ENCODE assay signal across 8 cellular contexts in the genomic region with DNA sequence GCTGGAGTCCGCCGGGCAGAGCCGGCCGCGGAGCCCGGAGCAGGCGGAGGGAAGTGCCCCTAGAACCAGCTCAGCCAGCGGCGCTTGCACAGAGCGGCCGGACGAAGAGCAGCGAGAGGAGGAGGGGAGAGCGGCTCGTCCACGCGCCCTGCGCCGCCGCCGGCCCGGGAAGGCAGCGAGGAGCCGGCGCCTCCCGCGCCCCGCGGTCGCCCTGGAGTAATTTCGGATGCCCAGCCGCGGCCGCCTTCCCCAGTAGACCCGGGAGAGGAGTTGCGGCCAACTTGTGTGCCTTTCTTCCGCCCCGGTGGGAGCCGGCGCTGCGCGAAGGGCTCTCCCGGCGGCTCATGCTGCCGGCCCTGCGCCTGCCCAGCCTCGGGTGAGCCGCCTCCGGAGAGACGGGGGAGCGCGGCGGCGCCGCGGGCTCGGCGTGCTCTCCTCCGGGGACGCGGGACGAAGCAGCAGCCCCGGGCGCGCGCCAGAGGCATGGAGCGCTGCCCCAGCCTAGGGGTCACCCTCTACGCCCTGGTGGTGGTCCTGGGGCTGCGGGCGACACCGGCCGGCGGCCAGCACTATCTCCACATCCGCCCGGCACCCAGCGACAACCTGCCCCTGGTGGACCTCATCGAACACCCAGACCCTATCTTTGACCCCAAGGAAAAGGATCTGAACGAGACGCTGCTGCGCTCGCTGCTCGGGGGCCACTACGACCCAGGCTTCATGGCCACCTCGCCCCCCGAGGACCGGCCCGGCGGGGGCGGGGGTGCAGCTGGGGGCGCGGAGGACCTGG. TPM values are rescaled to one million over a fixed set of nuclear protein-coding genes. Genes with fewer than 3 reads are reported as not detected.
DNase-seq lines count a peak whose midpoint lies in the region; ATAC-seq and TF ChIP-seq lines count a peak whose summit lies in the region.

No MANE protein-coding gene starts in this region.

- no peaks in the 10 kb centered on the region for H3K36me3 Mint-ChIP-seq in CD8-positive, alpha-beta T cell

- peak overlapping the region; percentile 86 for H3K4me3 Mint-ChIP-seq in CD8-positive, alpha-beta T cell

- H3K27ac ChIP-seq in CD8-positive, alpha-beta T cell (ENCODE audit: low read depth, low read length), result peak overlapping the region; percentile 66
- peak overlapping the region; percentile 59 for H3K27ac ChIP-seq in PC-9

- TSS peak; percentile 52 for BruUV-seq in PC-9 (replicated peaks; lab: Mats Ljungman, UMichigan)

- peaks cover 26% of the 10 kb centered on the region for H3K27me3 Mint-ChIP-seq in CD8-positive, alpha-beta T cell (ENCODE audit: low read depth)

- peak; percentile 15 for ATAC-seq in CD8-positive, alpha-beta T cell
- ATAC-seq in HG02571 (IDR thresholded peaks at IDR 0.05; ENCODE audit: unreplicated experiment) (peak; percentile 43), GM19452 (IDR thresholded peaks at IDR 0.05; ENCODE audit: unreplicated experiment) (no peak)

- peak overlapping the region; percentile 83 for H3K4me3 ChIP-seq in CD8-positive, alpha-beta T cell (ENCODE audit: low read depth, low read length)
- H3K4me3 ChIP-seq in PC-9, result peak overlapping the region; percentile 97

- POLR2A ChIA-PET in CD8-positive, alpha-beta T cell (lab: Charles Lee), result interaction anchor here (0.7 to 3.3 kb wide), 11 partner anchors 9 to 231 kb away, joined by 3 to 46 read pairs (median 5); no protein-coding TSS in a partner anchor
- POLR2A ChIA-PET in PC-9 (lab: Charles Lee; ENCODE audit: unreplicated experiment), result interaction anchor here (0.7 kb wide), 2 partner anchors 80 to 86 kb away, joined by 4 to 15 read pairs; no protein-coding TSS in a partner anchor

- peaks cover 34% of the 10 kb centered on the region for H3K4me1 Mint-ChIP-seq in CD8-positive, alpha-beta T cell (ENCODE audit: low read depth)

- H3K4me1 ChIP-seq in CD8-positive, alpha-beta T cell (ENCODE audit: insufficient read depth, low read length), result peaks cover 21% of the 10 kb centered on the region
- peaks cover 18% of the 10 kb centered on the region for H3K4me1 ChIP-seq in PC-9 (replicated peaks; ENCODE audit: insufficient read depth)

- peak overlapping the region; percentile 91 for H2AFZ ChIP-seq in PC-9

- no peak for TF ChIP-seq CTCF in CD8-positive, alpha-beta T cell (IDR thresholded peaks at IDR 0.05)
- no peak for TF ChIP-seq CTCF in PC-9 (conservative IDR thresholded peaks at IDR 0.05)

- no peaks in the 10 kb centered on the region for H4K20me1 ChIP-seq in PC-9 (ENCODE audit: insufficient read depth)

- no peaks in the 10 kb centered on the region for H3K36me3 ChIP-seq in CD8-positive, alpha-beta T cell (ENCODE audit: insufficient read depth, low read length)
- no peaks in the 10 kb centered on the region for H3K36me3 ChIP-seq in PC-9 (ENCODE audit: low read depth)

- intact Hi-C loops in CD8-positive, alpha-beta T cell (cut with DNase I, micrococcal nuclease), result loop anchor here (1.0 to 10.0 kb wide), 6 partner anchors 40 to 1741 kb away; partner anchors contain the start of genes C17orf67 (in 2 of the 2), DGKE (in 2 of the 2) and SCPEP1 (in 1 of the 2)
- intact Hi-C loops in PC-9 (cut with micrococcal nuclease; ENCODE audit: unreplicated experiment), result loop anchor here (1.0 to 5.0 kb wide), 7 partner anchors 60 to 1067 kb away; partner anchors contain the start of genes C17orf67 and DGKE

- H3K4me2 ChIP-seq in PC-9, result peak overlapping the region; percentile 87

- H3K9me3 Mint-ChIP-seq in CD8-positive, alpha-beta T cell, result no peaks in the 10 kb centered on the region

- H3K79me2 ChIP-seq in PC-9 (ENCODE audit: low read depth), result peaks cover 32% of the 10 kb centered on the region

- no peaks in the 10 kb centered on the region for H3K9me2 ChIP-seq in PC-9 (ENCODE audit: insufficient read depth)

- H3K27ac Mint-ChIP-seq in CD8-positive, alpha-beta T cell, result peak overlapping the region; percentile 69

- H3K9me3 ChIP-seq in CD8-positive, alpha-beta T cell (ENCODE audit: low read length), result no peaks in the 10 kb centered on the region
- H3K9me3 ChIP-seq in PC-9 (ENCODE audit: insufficient read depth, low read depth), result no peaks in the 10 kb centered on the region

- peaks cover 26% of the 10 kb centered on the region for H3F3A ChIP-seq in PC-9 (ENCODE audit: insufficient read depth, low read depth)

- DNase-seq in CD8-positive, alpha-beta T cell, result peak in 4 of 7 experiments; percentile 25 to 74 (median 40)
- peak; percentile 66 to 69 for DNase-seq in PC-9
- peak; percentile 39 for DNase-seq in activated naive CD4-positive, alpha-beta T cell treated with Interleukin-2 at 50 U/mL for 16 hours
- peak; percentile 41 for DNase-seq in germinal center (ENCODE audit: low spot score)
- DNase-seq in nucleus accumbens (lab: John Stamatoyannopoulos, UW), result peak in 31 of 56 donors; percentile 9 to 73 (median 53)
- DNase-seq in COLO829 (ENCODE audit: low spot score), result no peak

- CTCF ChIA-PET in CD8-positive, alpha-beta T cell (lab: Charles Lee), result interaction anchor here (0.8 to 5.3 kb wide), 15 partner anchors 10 to 187 kb away, joined by 3 to 72 read pairs (median 8); no protein-coding TSS in a partner anchor
- CTCF ChIA-PET in PC-9 (lab: Charles Lee), result interaction anchor here (2.1 to 3.7 kb wide), 2 partner anchors 105 to 122 kb away, joined by 9 to 34 read pairs; no protein-coding TSS in a partner anchor

- H3K27me3 ChIP-seq in CD8-positive, alpha-beta T cell (ENCODE audit: insufficient read depth, low read length), result no peaks in the 10 kb centered on the region
- H3K27me3 ChIP-seq in PC-9 (ENCODE audit: insufficient read depth, low read depth), result no peaks in the 10 kb centered on the region

RNA-seq across cellular contexts. Expression of gene NOG, which starts 0.4 kb away (rescaled TPM):
- 1 to 10 TPM; 6.6 to 6.8 TPM for total RNA-seq in CD8-positive, alpha-beta T cell
- 4.2 and 4.8 TPM in 2 replicates for total RNA-seq in PC-9 (2021)
